Comparison of ENCODE assay signal across 9 cellular contexts in the genomic region with DNA sequence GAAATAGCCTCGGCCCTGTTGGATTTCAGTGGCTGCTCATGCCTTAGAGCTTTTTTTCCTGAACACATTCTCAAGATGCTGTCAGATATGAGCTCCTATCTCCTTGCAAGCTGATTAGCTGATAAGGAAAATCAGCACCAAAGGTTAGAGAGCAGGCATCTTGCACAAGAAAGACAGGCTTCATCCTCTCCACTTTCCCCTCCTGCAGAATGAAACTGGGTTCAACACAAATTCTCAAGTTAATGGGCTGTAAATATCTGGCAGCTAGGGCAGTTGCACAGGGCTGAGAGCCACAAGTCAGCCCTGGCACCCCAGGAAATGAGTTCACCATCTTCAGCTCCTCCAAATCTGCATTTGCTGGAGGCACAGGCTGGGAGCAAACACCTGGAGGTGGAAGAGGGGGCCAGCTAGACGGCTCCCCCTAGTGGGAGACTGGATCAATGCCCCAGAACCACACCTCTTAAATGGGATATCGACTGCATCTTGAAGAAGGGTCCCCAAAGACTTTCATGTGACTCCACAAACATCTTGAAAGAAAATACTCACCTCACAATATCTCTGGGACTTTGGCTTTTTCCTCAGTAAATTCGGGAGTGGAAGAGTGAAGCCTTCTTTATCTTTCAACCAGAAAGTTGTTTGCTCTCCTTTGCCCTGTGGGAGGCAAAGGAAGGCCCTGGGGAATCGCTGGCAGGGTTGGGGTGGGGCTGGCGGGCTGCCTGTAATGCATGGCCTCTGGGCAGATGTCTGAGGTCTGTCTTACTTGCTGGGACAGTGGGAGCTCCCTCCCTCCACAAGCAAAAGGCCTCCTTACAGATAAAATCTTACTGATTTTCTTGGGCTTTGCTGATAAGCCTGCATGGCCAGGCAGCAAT. TPM values are rescaled to one million over a fixed set of nuclear protein-coding genes. Genes with fewer than 3 reads are reported as not detected.
DNase-seq lines count a peak whose midpoint lies in the region; ATAC-seq and TF ChIP-seq lines count a peak whose summit lies in the region.
"Had no signal": no experiment of that assay in that cellular context is flagged by ENCODE, and none has a peak within 500 bp of the region (broad histone marks: within the 10 kb centered on the region; RNA-seq: fewer than 3 reads in every experiment).

No MANE protein-coding gene starts in this region.

- H3K27me3 ChIP-seq in breast epithelium (no peaks in the 10 kb centered on the region), layer of hippocampus (ENCODE audit: control insufficient read depth, insufficient read depth, low read length) (no peaks in the 10 kb centered on the region), stomach (no peaks in the 10 kb centered on the region)

- 16 to 31% (median 24%) methylated on average over 5 to 6 of the region's 6 CpGs for WGBS in stomach, 5 donors

- H3K27ac ChIP-seq in breast epithelium (no peak overlapping the region), layer of hippocampus (ENCODE audit: low read depth, low read length) (peak overlapping the region; percentile 21), stomach (no peak overlapping the region)

- ATAC-seq in HG03066 (IDR thresholded peaks at IDR 0.05; ENCODE audit: low read depth, unreplicated experiment) (peak; percentile 60), GM21367 (IDR thresholded peaks at IDR 0.05; ENCODE audit: unreplicated experiment) (no peak)

- TF ChIP-seq POLR2A in breast epithelium (IDR thresholded peaks at IDR 0.05) (no peak), stomach (IDR thresholded peaks at IDR 0.05) (no peak)

- TF ChIP-seq CTCF in GM12873 (IDR thresholded peaks at IDR 0.05; ENCODE audit: insufficient read depth, low read depth, low read length, missing control alignments) = peak; percentile 93
- peak in 2 of 3 donors; percentile 45 to 46 for TF ChIP-seq CTCF in breast epithelium (IDR thresholded peaks at IDR 0.05)
- TF ChIP-seq CTCF in stomach (IDR thresholded peaks at IDR 0.05) = peak in 5 of 7 experiments; percentile 37 to 72 (median 64)

- intact Hi-C loops in breast epithelium (cut with DNase I; ENCODE audit: low total_unique reads) = no loop called here
- intact Hi-C loops in stomach (cut with DNase I; ENCODE audit: low total_unique reads) = no loop called here

- no peak overlapping the region for H3K4me3 ChIP-seq in breast epithelium
- H3K4me3 ChIP-seq in stomach = no peak overlapping the region

- H3K36me3 ChIP-seq in breast epithelium (no peaks in the 10 kb centered on the region), stomach (no peaks in the 10 kb centered on the region)

- peak; percentile 82 for DNase-seq in AG08395 (ENCODE audit: low spot score)
- DNase-seq in RKO (ENCODE audit: low spot score) = peak; percentile 58
- DNase-seq in breast epithelium (ENCODE audit: low spot score in 2 of 2) = no peak
- peak; percentile 68 for DNase-seq in stomach

- H3K4me1 ChIP-seq in breast epithelium = no peaks in the 10 kb centered on the region
- no peaks in the 10 kb centered on the region for H3K4me1 ChIP-seq in stomach

- no peak for TF ChIP-seq EP300 in stomach (IDR thresholded peaks at IDR 0.05)

- H3K9me3 ChIP-seq in breast epithelium (no peaks in the 10 kb centered on the region), stomach (no peaks in the 10 kb centered on the region)

RNA-seq across cellular contexts. Expression of gene TECTB, which starts 24.7 kb away (rescaled TPM):
- total RNA-seq in breast epithelium (not detected), stomach (not detected)
- polyA plus RNA-seq in stomach = not detected
- total RNA-seq: mononuclear cell had no signal

Comparison
In these comparisons a context has a peak if more than half of its experiments do, and no peak if none do; other contexts are left out.
1. DNase-seq: peak in AG08395 (single experiment), RKO (single experiment) and stomach (single experiment); none in breast epithelium (0 of 2).
2. Peak in every context shown above with its lines, with median percentiles within 50 percentile points of each other: CTCF ChIP-seq.